Comparison of ENCODE assay signal across 8 cellular contexts in the genomic region with DNA sequence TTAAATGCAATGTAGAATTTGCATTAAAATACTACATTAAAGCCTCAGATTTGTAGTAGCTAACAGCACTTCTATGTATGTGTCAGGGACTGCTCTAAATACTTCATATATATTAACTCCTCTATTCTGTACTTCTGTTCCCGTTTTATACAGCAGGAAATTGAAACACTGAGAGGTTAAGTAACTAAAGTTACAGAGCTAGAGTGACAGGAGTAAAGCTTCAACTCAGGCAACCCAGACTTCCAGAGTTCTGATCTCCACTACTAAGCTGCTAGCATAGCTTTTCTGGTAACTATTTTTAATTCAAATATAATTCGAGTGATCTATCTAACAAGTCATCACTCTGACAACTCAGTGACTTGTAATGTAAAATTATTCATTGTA. TPM values are rescaled to one million over a fixed set of nuclear protein-coding genes. Genes with fewer than 3 reads are reported as not detected.
DNase-seq lines count a peak whose midpoint lies in the region; ATAC-seq and TF ChIP-seq lines count a peak whose summit lies in the region.

No MANE protein-coding gene starts in this region.

- H3K9me3 ChIP-seq in A673 (ENCODE audit: low read depth, low read length, poor library complexity, severe bottlenecking) = no peaks in the 10 kb centered on the region
- H3K9me3 ChIP-seq in SK-N-MC (ENCODE audit: low read depth, low read length) = no peaks in the 10 kb centered on the region

- H3K4me3 ChIP-seq in A673 (ENCODE audit: low read depth, low read length, poor library complexity, severe bottlenecking) (peak overlapping the region; percentile 60), SK-N-MC (peak overlapping the region; percentile 96), foreskin fibroblast (ENCODE audit: low read depth in 1 of 2, low read length in 2 of 2) (peak overlapping the region; percentile 65 to 76), skeletal muscle cell (ENCODE audit: low read depth, low read length) (peak overlapping the region; percentile 86)

- H3K9ac ChIP-seq in SK-N-MC (ENCODE audit: insufficient read length) = peak overlapping the region; percentile 69

- peak overlapping the region; percentile 6 for H3K27ac ChIP-seq in A673 (ENCODE audit: low read depth, low read length, poor library complexity, severe bottlenecking)
- H3K27ac ChIP-seq in SK-N-MC = no peak overlapping the region

- BruUV-seq in A673 (replicated peaks; lab: Mats Ljungman, UMichigan) = no TSS peak

- TF ChIP-seq CTCF in A673 (conservative IDR thresholded peaks at IDR 0.05; ENCODE audit: low read depth, low read length) (no peak), foreskin fibroblast (IDR thresholded peaks at IDR 0.05; ENCODE audit: low read depth, low read length) (no peak)

- ATAC-seq in GM19395 (IDR thresholded peaks at IDR 0.05; ENCODE audit: unreplicated experiment) = peak; percentile 0
- ATAC-seq in activated CD4-positive, CD25-positive, alpha-beta regulatory T cell treated with anti-CD3 and anti-CD28 coated beads, Interleukin-2, amount 50 U/mL, for 24 hours = no peak

- peaks cover 15% of the 10 kb centered on the region for H3K4me1 ChIP-seq in A673 (ENCODE audit: insufficient read depth, low read length, poor library complexity, severe bottlenecking)

- POLR2A ChIA-PET in A673 (lab: Charles Lee; ENCODE audit: low non-redundant PET) = interaction anchor here (0.7 kb wide), 1 partner anchor 9 kb away, joined by 7 read pairs; no protein-coding TSS in a partner anchor

- intact Hi-C loops in A673 (cut with micrococcal nuclease; ENCODE audit: unreplicated experiment) = no loop called here

- no peaks in the 10 kb centered on the region for H3K27me3 ChIP-seq in A673 (replicated peaks; ENCODE audit: insufficient read depth, low read depth, low read length, poor library complexity)

- no peaks in the 10 kb centered on the region for H3K36me3 ChIP-seq in A673 (ENCODE audit: insufficient read depth, low read length, poor library complexity, severe bottlenecking)
- no peaks in the 10 kb centered on the region for H3K36me3 ChIP-seq in SK-N-MC (ENCODE audit: insufficient read depth, low read length)

- DNase-seq in A673 (ENCODE audit: low spot score) (no peak), SK-N-MC (ENCODE audit: low read depth, low spot score) (no peak), foreskin fibroblast (peak in 1 of 2 donors; percentile 1), skeletal muscle cell (ENCODE audit: low read depth) (no peak), DMS114 treated with DMSO at 0.1 percent for 48 hours (lab: John Stamatoyannopoulos, UW; ENCODE audit: unreplicated experiment) (no peak)
- DNase-seq in activated CD4-positive, alpha-beta T cell treated with anti-CD3 and anti-CD28 coated beads for 1 hour = no peak

- CTCF ChIA-PET in A673 (lab: Charles Lee) = interaction anchor here (1.0 kb wide), 1 partner anchor 111 kb away, joined by 20 read pairs; no protein-coding TSS in a partner anchor

RNA-seq across cellular contexts. Expression of a gene that starts 0.6 kb away (rescaled TPM):
- total RNA-seq in A673 (2021) = 36.9 and 39.3 TPM in 2 replicates
